In genomic region chr4:148367756-148368155, GRCh38 we compare ENCODE assay signal across 18 cellular contexts.
"Had no signal": no experiment of that assay in that cellular context is flagged by ENCODE, and none has a peak within 500 bp of the region (broad histone marks: within the 10 kb centered on the region; RNA-seq: fewer than 3 reads in every experiment).

No MANE protein-coding gene starts in this region.

- H3K27ac Mint-ChIP-seq: natural killer cell; stimulated activated naive B cell treated with anti-CD40 and anti-IgM and Interleukin-4, amounts not matched to agents 10 μg/mL and 1 μg/mL and 100 μg/mL, for 72 hours had no signal

- H3K4me3 Mint-ChIP-seq: natural killer cell; neural crest cell; stimulated activated naive B cell treated with anti-CD40 and anti-IgM and Interleukin-4, amounts not matched to agents 10 μg/mL and 1 μg/mL and 100 μg/mL, for 72 hours had no signal

- H3K27me3 Mint-ChIP-seq: stimulated activated naive B cell treated with anti-CD40 and anti-IgM and Interleukin-4, amounts not matched to agents 10 μg/mL and 1 μg/mL and 100 μg/mL, for 72 hours had no signal

- ATAC-seq: esophagus mucosa; gastrocnemius medialis; left lobe of liver; natural killer cell; stimulated activated naive B cell treated with anti-CD40 and anti-IgM and Interleukin-4, amounts not matched to agents 10 μg/mL and 1 μg/mL and 100 μg/mL, for 72 hours had no signal

- DNase-seq: cortex of kidney; dorsolateral prefrontal cortex; effector CD8-positive, alpha-beta T cell; gastrocnemius medialis; islet precursor cell; mammary epithelial cell; natural killer cell; posterior cingulate gyrus; sigmoid colon; stimulated activated CD4-positive, alpha-beta T cell treated with anti-CD3 and anti-CD28 coated beads, Interleukin-2, amount 100 ng/mL, for 24 hours; stimulated activated CD4-positive, alpha-beta T cell treated with anti-CD3 and anti-CD28 coated beads, Interleukin-4, amount 100 ng/mL, for 4 hours; stimulated activated naive B cell treated with anti-CD40 and anti-IgM and Interleukin-4, amounts not matched to agents 10 μg/mL and 1 μg/mL and 100 μg/mL, for 72 hours; trophoblast cell had no signal

- H3K4me3 ChIP-seq: dorsolateral prefrontal cortex, gastrocnemius medialis, right atrium auricular region, sigmoid colon, skin epidermis had no signal

- H3K27ac ChIP-seq: dorsolateral prefrontal cortex, gastrocnemius medialis, right atrium auricular region, sigmoid colon, skin epidermis had no signal

- H3K9me3 ChIP-seq: gastrocnemius medialis, right atrium auricular region, sigmoid colon had no signal

- H3K36me3 ChIP-seq: gastrocnemius medialis, right atrium auricular region, sigmoid colon had no signal

- H3K4me1 Mint-ChIP-seq: neural crest cell had no signal

- H3K9me3 Mint-ChIP-seq: natural killer cell had no signal

- H3K36me3 Mint-ChIP-seq: natural killer cell; stimulated activated naive B cell treated with anti-CD40 and anti-IgM and Interleukin-4, amounts not matched to agents 10 μg/mL and 1 μg/mL and 100 μg/mL, for 72 hours had no signal

- H3K27me3 ChIP-seq: dorsolateral prefrontal cortex, gastrocnemius medialis, right atrium auricular region, sigmoid colon had no signal
